9 cellular contexts compared by ENCODE assay signal in genomic region chr10:32376027-32376426, GRCh38. TPM values are rescaled to one million over a fixed set of nuclear protein-coding genes. Genes with fewer than 3 reads are reported as not detected.
DNase-seq lines count a peak whose midpoint lies in the region; ATAC-seq and TF ChIP-seq lines count a peak whose summit lies in the region.
"Had no signal": no experiment of that assay in that cellular context is flagged by ENCODE, and none has a peak within 500 bp of the region (broad histone marks: within the 10 kb centered on the region; RNA-seq: fewer than 3 reads in every experiment).

No MANE protein-coding gene starts in this region.

- H3K4me1 ChIP-seq in MM.1S (ENCODE audit: low read length) (peaks cover 6% of the 10 kb centered on the region), prostate gland (replicated peaks) (no peaks in the 10 kb centered on the region)
- peaks cover 5% of the 10 kb centered on the region for H3K4me1 ChIP-seq in effector memory CD4-positive, alpha-beta T cell (ENCODE audit: control insufficient read depth, insufficient read depth, low read length, poor library complexity, severe bottlenecking)

- no peak for DNase-seq in GM06990 (ENCODE audit: extremely low read depth, insufficient read length)
- no peak for DNase-seq in MM.1S
- no peak for DNase-seq in effector memory CD4-positive, alpha-beta T cell
- no peak for DNase-seq in prostate gland (ENCODE audit: low spot score)
- DNase-seq in foreskin fibroblast, result no peak
- no peak for DNase-seq in activated effector memory CD4-positive, alpha-beta T cell treated with Interleukin-2 at 50 U/mL for 16 hours
- DNase-seq: NCI-H524 treated with DMSO at 0.1 percent for 48 hours had no signal

- intact Hi-C loops in prostate gland (cut with DNase I), result loop anchor here (10.0 kb wide), 1 partner anchor 321 kb away; the partner anchor contains the start of gene KIF5B

- H3K27ac ChIP-seq in MM.1S (ENCODE audit: low read length) (no peak overlapping the region), prostate gland (no peak overlapping the region)
- H3K27ac ChIP-seq in effector memory CD4-positive, alpha-beta T cell (ENCODE audit: insufficient read depth, low read length, poor library complexity, severe bottlenecking), result peak overlapping the region; percentile 88

- H3K4me2 ChIP-seq in MM.1S (ENCODE audit: low read depth, low read length), result peak overlapping the region; percentile 73

- 41% methylated on average over 1 of the region's 1 CpG for WGBS in prostate gland

- H3K9me2 ChIP-seq in MM.1S (replicated peaks; ENCODE audit: insufficient read depth, low read length), result no peaks in the 10 kb centered on the region

- no peaks in the 10 kb centered on the region for H4K20me1 ChIP-seq in MM.1S (ENCODE audit: insufficient read depth, low read length)

- H2AFZ ChIP-seq in MM.1S (ENCODE audit: low read length), result no peak overlapping the region

- peak overlapping the region; percentile 84 for H3K4me3 ChIP-seq in GM06990 (replicated peaks; ENCODE audit: low read depth, low read length)
- H3K4me3 ChIP-seq in MM.1S (ENCODE audit: low read length), result peak overlapping the region; percentile 75
- H3K4me3 ChIP-seq in effector memory CD4-positive, alpha-beta T cell (ENCODE audit: insufficient read depth, low read depth, low read length, poor library complexity, severe bottlenecking), result peak overlapping the region; percentile 86
- peak overlapping the region; percentile 55 to 59 for H3K4me3 ChIP-seq in prostate gland
- peak overlapping the region in 1 of 2 donors; percentile 86 for H3K4me3 ChIP-seq in foreskin fibroblast (ENCODE audit: low read depth in 1 of 2, low read length in 2 of 2)

- H3K36me3 ChIP-seq in GM06990 (ENCODE audit: control insufficient read depth, insufficient read depth, low read length) (no peaks in the 10 kb centered on the region), MM.1S (replicated peaks; ENCODE audit: insufficient read depth, low read length) (no peaks in the 10 kb centered on the region), prostate gland (no peaks in the 10 kb centered on the region)
- H3K36me3 ChIP-seq in effector memory CD4-positive, alpha-beta T cell (ENCODE audit: control insufficient read depth, insufficient read depth, low read length), result no peaks in the 10 kb centered on the region

- TF ChIP-seq CTCF in GM06990 (IDR thresholded peaks at IDR 0.05; ENCODE audit: insufficient read depth, low read length, poor library complexity, severe bottlenecking) (no peak), MM.1S (IDR thresholded peaks at IDR 0.05; ENCODE audit: low read length) (no peak), prostate gland (IDR thresholded peaks at IDR 0.05) (no peak), foreskin fibroblast (IDR thresholded peaks at IDR 0.05; ENCODE audit: low read depth, low read length) (no peak)

- no peak for TF ChIP-seq POLR2A in prostate gland (IDR thresholded peaks at IDR 0.05)

- H3K79me2 ChIP-seq in MM.1S (ENCODE audit: low read length), result peaks cover 66% of the 10 kb centered on the region

- peaks cover 20% of the 10 kb centered on the region for H3F3A ChIP-seq in MM.1S (ENCODE audit: insufficient read depth, low read length)

- peak overlapping the region; percentile 83; the same call in 1 of the 2 replicates for H3K9ac ChIP-seq in MM.1S (ENCODE audit: low read length)

- ATAC-seq in GM21786 (IDR thresholded peaks at IDR 0.05; ENCODE audit: unreplicated experiment), result no peak
- ATAC-seq: activated CD4-positive, CD25-positive, alpha-beta regulatory T cell treated with anti-CD3 and anti-CD28 coated beads, Interleukin-2, amount 50 U/mL, for 24 hours had no signal

- H3K9me3 ChIP-seq in MM.1S (replicated peaks; ENCODE audit: insufficient read depth, low read length) (no peaks in the 10 kb centered on the region), prostate gland (no peaks in the 10 kb centered on the region)
- no peaks in the 10 kb centered on the region for H3K9me3 ChIP-seq in effector memory CD4-positive, alpha-beta T cell (ENCODE audit: control insufficient read depth, low read length)

- H3K27me3 ChIP-seq in GM06990 (replicated peaks; ENCODE audit: control insufficient read depth, insufficient read depth, low read length) (no peaks in the 10 kb centered on the region), MM.1S (replicated peaks; ENCODE audit: insufficient read depth, low read length) (no peaks in the 10 kb centered on the region), prostate gland (replicated peaks; ENCODE audit: insufficient read depth) (no peaks in the 10 kb centered on the region)
- no peaks in the 10 kb centered on the region for H3K27me3 ChIP-seq in effector memory CD4-positive, alpha-beta T cell (replicated peaks; ENCODE audit: control insufficient read depth, insufficient read depth, low read length, poor library complexity, severe bottlenecking)

RNA-seq across cellular contexts. Expression of gene EPC1, which starts 29.1 kb away (rescaled TPM):
- total RNA-seq in prostate gland, result 10 to 100 TPM; 37.1 to 58.3 TPM
